ENCODE assay signal across 8 cellular contexts in the genomic region with DNA sequence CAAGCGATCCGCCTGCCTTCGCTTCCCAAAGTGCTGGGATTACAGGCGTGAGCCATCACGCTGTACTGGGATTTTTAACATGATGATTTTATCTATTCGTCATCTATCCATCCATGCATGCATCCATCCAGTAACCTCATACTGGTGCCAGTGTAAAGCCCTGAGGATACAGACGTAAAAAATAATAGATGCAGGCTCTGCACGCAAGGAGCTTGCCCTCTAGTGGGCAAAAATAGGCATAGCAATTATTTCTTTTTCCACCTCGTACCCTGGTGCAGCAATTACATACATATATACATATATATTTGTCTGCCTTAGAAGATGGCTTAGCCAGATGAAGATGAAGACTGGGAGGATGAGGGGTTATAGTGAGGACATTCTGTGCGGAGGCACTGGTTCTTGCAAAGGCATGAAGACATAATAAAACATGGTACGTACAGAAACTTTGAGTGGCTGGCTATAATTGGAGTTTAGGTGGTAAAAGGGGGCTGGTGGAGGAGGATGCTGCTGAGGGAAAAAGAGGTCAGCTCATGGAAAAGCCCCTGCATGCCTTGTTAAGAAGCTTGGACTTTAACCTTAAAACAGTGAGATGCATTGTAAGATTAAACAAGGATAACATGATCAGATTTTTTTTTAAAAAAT. TPM values are rescaled to one million over a fixed set of nuclear protein-coding genes. Genes with fewer than 3 reads are reported as not detected.
DNase-seq lines count a peak whose midpoint lies in the region; ATAC-seq, FAIRE-seq and TF ChIP-seq lines count a peak whose summit lies in the region.

No MANE protein-coding gene starts in this region.

- H3K9ac ChIP-seq in SK-N-MC (ENCODE audit: insufficient read length): no peak overlapping the region

- H3K27me3 ChIP-seq in BE2C: no peaks in the 10 kb centered on the region
- no peaks in the 10 kb centered on the region for H3K27me3 ChIP-seq in esophagus muscularis mucosa

- no peak for TF ChIP-seq EP300 in esophagus muscularis mucosa (IDR thresholded peaks at IDR 0.05)

- H3K9me3 ChIP-seq in BE2C (no peaks in the 10 kb centered on the region), SK-N-MC (ENCODE audit: low read depth, low read length) (no peaks in the 10 kb centered on the region), esophagus muscularis mucosa (no peaks in the 10 kb centered on the region)

- no peaks in the 10 kb centered on the region for H3K9me3 Mint-ChIP-seq in nephron

- no peaks in the 10 kb centered on the region for H3K36me3 Mint-ChIP-seq in nephron (ENCODE audit: low read depth)

- H3K27me3 Mint-ChIP-seq in nephron (ENCODE audit: low read depth): peaks cover 3% of the 10 kb centered on the region

- H3K36me3 ChIP-seq in BE2C: no peaks in the 10 kb centered on the region
- H3K36me3 ChIP-seq in SK-N-MC (ENCODE audit: insufficient read depth, low read length): no peaks in the 10 kb centered on the region
- H3K36me3 ChIP-seq in esophagus muscularis mucosa: no peaks in the 10 kb centered on the region

- H3K4me1 ChIP-seq in BE2C: no peaks in the 10 kb centered on the region; the same call in 1 of the 2 replicates
- peaks cover 0 to 6% (median 4%) of the 10 kb centered on the region in 4 donors for H3K4me1 ChIP-seq in esophagus muscularis mucosa

- WGBS in esophagus muscularis mucosa: 44% methylated on average over 11 of the region's 11 CpGs

- peak overlapping the region in 1 of 3 experiments; percentile 52 for H3K27ac Mint-ChIP-seq in nephron

- TF ChIP-seq POLR2A in GM12891 (IDR thresholded peaks at IDR 0.05; ENCODE audit: low read depth, low read length): no peak
- TF ChIP-seq POLR2A in esophagus muscularis mucosa (IDR thresholded peaks at IDR 0.05; ENCODE audit: low read depth): no peak

- TF ChIP-seq CTCF in BE2C (IDR thresholded peaks at IDR 0.05; ENCODE audit: low read depth, low read length): peak; percentile 74
- peak; percentile 76 to 93 (median 89) for TF ChIP-seq CTCF in esophagus muscularis mucosa (IDR thresholded peaks at IDR 0.05)
- peak; percentile 83 to 88 (median 85) for TF ChIP-seq CTCF in nephron (IDR thresholded peaks at IDR 0.05; ENCODE audit: unreplicated experiment in 3 of 3)

- H3K4me3 ChIP-seq in BE2C (ENCODE audit: low read depth, low read length): no peak overlapping the region
- no peak overlapping the region for H3K4me3 ChIP-seq in SK-N-MC
- no peak overlapping the region for H3K4me3 ChIP-seq in esophagus muscularis mucosa

- no peaks in the 10 kb centered on the region for H3K4me1 Mint-ChIP-seq in nephron

- peak; percentile 12 for DNase-seq in BE2C
- DNase-seq in GM12891 (ENCODE audit: insufficient read length, low spot score): no peak
- peak; percentile 73 for DNase-seq in M059J (ENCODE audit: low read depth)
- peak; percentile 30 for DNase-seq in SK-N-MC (ENCODE audit: low read depth, low spot score)
- DNase-seq in esophagus muscularis mucosa (ENCODE audit: extremely low spot score): no peak
- no peak for DNase-seq in stimulated activated CD4-positive, alpha-beta T cell treated with anti-CD3 and anti-CD28 coated beads, Interleukin-2, amount 100 ng/mL, for 48 hours

- H3K27ac ChIP-seq in SK-N-MC: no peak overlapping the region
- no peak overlapping the region for H3K27ac ChIP-seq in esophagus muscularis mucosa (replicated peaks in 1 of 4)

- peak; percentile 52 for FAIRE-seq in GM12891 (lab: Jason Lieb, UNC)

- no peak for ATAC-seq in GM18511 (IDR thresholded peaks at IDR 0.05; ENCODE audit: unreplicated experiment)

- no peak overlapping the region for H3K4me3 Mint-ChIP-seq in nephron

- intact Hi-C loops in esophagus muscularis mucosa (cut with DNase I): loop anchor here (2.0 to 5.0 kb wide), 2 partner anchors 45 to 81 kb away; partner anchors contain the start of gene EIF2AK3

TF ChIP-seq in GM12891, 5 proteins besides CTCF, POLR2A, EP300 and RAD21:
- TF ChIP-seq PAX5 (IDR thresholded peaks at IDR 0.05; ENCODE audit: insufficient read depth, low read length, severe bottlenecking) (no peak), TAF1 (IDR thresholded peaks at IDR 0.05; ENCODE audit: low read depth, low read length) (no peak)
TF ChIP-seq in GM12891: peak in this region for 0.

RNA-seq across cellular contexts. Expression of gene RPIA, which starts 19.6 kb away (rescaled TPM):
- polyA plus RNA-seq in BE2C (2012; ENCODE audit: insufficient read depth, insufficient read length, low read depth): 19.4 TPM
- polyA plus RNA-seq in GM12891 (2012; ENCODE audit: low read depth, missing spikeins): 29.1 TPM
- total RNA-seq in M059J (2014; rRNA removed; shearing (Covaris generic)): 7.1 and 7.4 TPM in 2 replicates
- total RNA-seq in esophagus muscularis mucosa: 1 to 10 TPM; 6.6 to 8.6 (median 7.4) TPM

RNA-seq across cellular contexts. Expression of gene EIF2AK3, which starts 44.6 kb away (rescaled TPM):
- polyA plus RNA-seq in BE2C (2012; ENCODE audit: insufficient read depth, insufficient read length, low read depth): 11.7 TPM
- 16.4 TPM for polyA plus RNA-seq in GM12891 (2012; ENCODE audit: low read depth, missing spikeins)
- total RNA-seq in M059J (2014; rRNA removed; shearing (Covaris generic)): 17.8 and 24.3 TPM in 2 replicates
- total RNA-seq in esophagus muscularis mucosa: 10 to 100 TPM in 2 of 4 donors, 1 to 10 TPM in 2; 7.9 to 11.9 (median 10.0) TPM

Comparison
In these comparisons a context has a peak if more than half of its experiments do, and no peak if none do; other contexts are left out.
1. DNase-seq: peak in BE2C (single experiment), M059J (single experiment) and SK-N-MC (single experiment); none in GM12891 (single experiment), esophagus muscularis mucosa (single experiment) and stimulated activated CD4-positive, alpha-beta T cell treated with anti-CD3 and anti-CD28 coated beads, Interleukin-2, amount 100 ng/mL, for 48 hours (0 of 2).
2. Peak in every context shown above with its lines, with median percentiles within 50 percentile points of each other: CTCF ChIP-seq.